11 cellular contexts compared by ENCODE assay signal in the genomic region with DNA sequence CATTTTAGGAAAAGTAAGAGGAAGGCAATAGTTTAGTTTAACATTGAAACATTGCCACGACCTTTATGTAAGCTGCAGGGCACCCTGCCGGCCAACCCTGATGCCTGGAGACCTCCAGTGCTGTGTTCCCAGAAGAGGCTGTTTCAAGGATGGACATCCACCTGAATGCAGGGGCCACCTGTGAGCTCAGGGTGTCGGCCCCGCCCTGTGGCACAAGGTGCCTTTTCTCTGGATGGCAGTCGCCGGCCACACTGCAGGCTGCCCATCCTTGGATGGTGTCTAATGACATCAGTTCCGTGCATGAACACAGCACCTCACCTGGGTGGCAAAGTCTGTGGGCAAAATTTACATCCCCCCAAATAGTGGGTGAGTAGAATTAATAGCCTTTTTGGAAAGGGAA.
DNase-seq lines count a peak whose midpoint lies in the region; ATAC-seq and TF ChIP-seq lines count a peak whose summit lies in the region.
"Had no signal": no experiment of that assay in that cellular context is flagged by ENCODE, and none has a peak within 500 bp of the region (broad histone marks: within the 10 kb centered on the region; RNA-seq: fewer than 3 reads in every experiment).

No MANE protein-coding gene starts in this region.

- 97% methylated on average over 7 of the region's 7 CpGs for WGBS in smooth muscle cell (ENCODE audit: low lambda C conversion rate)

- peak overlapping the region; percentile 95 to 97 for H3K27ac Mint-ChIP-seq in T-cell
- H3K27ac Mint-ChIP-seq in chondrocyte (ENCODE audit: unreplicated experiment): no peak overlapping the region
- H3K27ac Mint-ChIP-seq in stimulated activated naive CD8-positive, alpha-beta T cell treated with anti-CD3 and anti-CD28 coated beads, Interleukin-15, amount 100 ng/mL, for 72 hours: peak overlapping the region; percentile 83 to 98
- H3K27ac Mint-ChIP-seq: endodermal cell had no signal

- no peak overlapping the region for H3K9ac ChIP-seq in smooth muscle cell (ENCODE audit: low read depth)

- POLR2A ChIA-PET in T-cell (lab: Charles Lee): interaction anchor here in 1 of 2 donors (0.5 kb wide), 1 partner anchor 43 kb away, joined by 3 read pairs; no protein-coding TSS in a partner anchor

- no peak overlapping the region for H3K4me2 ChIP-seq in smooth muscle cell

- H3K36me3 Mint-ChIP-seq in T-cell (peaks cover 5% of the 10 kb centered on the region), chondrocyte (ENCODE audit: low read depth) (peaks cover 18% of the 10 kb centered on the region)

- H3K4me1 Mint-ChIP-seq in T-cell (peaks cover 12 to 39% (median 35%) of the 10 kb centered on the region in 3 donors), chondrocyte (ENCODE audit: low read depth) (peaks cover 8% of the 10 kb centered on the region)
- peaks cover 53% of the 10 kb centered on the region for H3K4me1 Mint-ChIP-seq in stimulated activated naive CD8-positive, alpha-beta T cell treated with anti-CD3 and anti-CD28 coated beads, Interleukin-15, amount 100 ng/mL, for 72 hours

- H3K9me3 Mint-ChIP-seq in T-cell (no peaks in the 10 kb centered on the region), chondrocyte (ENCODE audit: low read depth) (no peaks in the 10 kb centered on the region)
- H3K9me3 Mint-ChIP-seq in stimulated activated naive CD8-positive, alpha-beta T cell treated with anti-CD3 and anti-CD28 coated beads, Interleukin-15, amount 100 ng/mL, for 72 hours: no peaks in the 10 kb centered on the region
- H3K9me3 Mint-ChIP-seq: endodermal cell had no signal

- peak; percentile 5 for DNase-seq in activated naive CD4-positive, alpha-beta T cell treated with Interleukin-2 at 50 U/mL for 16 hours
- no peak for DNase-seq in activated naive CD4-positive, alpha-beta T cell treated with anti-CD3 and anti-CD28 coated beads, Interleukin-2, amount 50 U/mL, for 16 hours
- DNase-seq in T-cell: peak in 2 of 34 experiments; percentile 14 to 16
- DNase-seq in chondrocyte (ENCODE audit: low spot score): peak; percentile 84
- DNase-seq in stimulated activated naive CD8-positive, alpha-beta T cell treated with anti-CD3 and anti-CD28 coated beads, Interleukin-15, amount 100 ng/mL, for 72 hours: no peak
- DNase-seq in smooth muscle cell (lab: John Stamatoyannopoulos, UW; ENCODE audit: unreplicated experiment): no peak
- no peak for DNase-seq in DMS153 (lab: John Stamatoyannopoulos, UW)
- DNase-seq in vagina (ENCODE audit: extremely low spot score in 2 of 2): no peak
- DNase-seq: DMS53, endodermal cell, ovary had no signal

- TF ChIP-seq POLR2A in vagina (IDR thresholded peaks at IDR 0.05): no peak

- TF ChIP-seq CTCF in chondrocyte (IDR thresholded peaks at IDR 0.05): no peak
- no peak for TF ChIP-seq CTCF in smooth muscle cell (IDR thresholded peaks at IDR 0.05; ENCODE audit: borderline replicate concordance, insufficient read depth, poor library complexity, severe bottlenecking)
- TF ChIP-seq CTCF in vagina (IDR thresholded peaks at IDR 0.05): no peak

- H3K9me3 ChIP-seq in smooth muscle cell (replicated peaks; ENCODE audit: low read depth) (no peaks in the 10 kb centered on the region), vagina (no peaks in the 10 kb centered on the region)
- H3K9me3 ChIP-seq: ovary had no signal

- H3K27me3 Mint-ChIP-seq in T-cell (no peaks in the 10 kb centered on the region), chondrocyte (ENCODE audit: low read depth) (no peaks in the 10 kb centered on the region)
- H3K27me3 Mint-ChIP-seq in stimulated activated naive CD8-positive, alpha-beta T cell treated with anti-CD3 and anti-CD28 coated beads, Interleukin-15, amount 100 ng/mL, for 72 hours: no peaks in the 10 kb centered on the region

- peaks cover 96% of the 10 kb centered on the region for H4K20me1 ChIP-seq in smooth muscle cell (ENCODE audit: low read depth)

- intact Hi-C loops in vagina (cut with DNase I): loop anchor here (5.0 kb wide), 1 partner anchor 43 kb away; no protein-coding TSS in a partner anchor

- CTCF ChIA-PET in T-cell (lab: Charles Lee): no interaction called here

- H3K4me1 ChIP-seq in smooth muscle cell (ENCODE audit: low read depth): peaks cover 11% of the 10 kb centered on the region
- H3K4me1 ChIP-seq in vagina: peaks cover 18% of the 10 kb centered on the region

- H3K36me3 ChIP-seq in smooth muscle cell (ENCODE audit: low read depth) (no peaks in the 10 kb centered on the region), vagina (peaks cover 0 to 27% of the 10 kb centered on the region in 2 donors)
- H3K36me3 ChIP-seq: ovary had no signal

- H2AFZ ChIP-seq in smooth muscle cell (ENCODE audit: low read depth): no peak overlapping the region

- H3K27me3 ChIP-seq in smooth muscle cell (ENCODE audit: low read depth) (no peaks in the 10 kb centered on the region), vagina (no peaks in the 10 kb centered on the region)
- H3K27me3 ChIP-seq: ovary had no signal

- H3K4me3 Mint-ChIP-seq in T-cell: peak overlapping the region; percentile 70 to 79 (median 74)
- H3K4me3 Mint-ChIP-seq in chondrocyte (ENCODE audit: unreplicated experiment): no peak overlapping the region
- H3K4me3 Mint-ChIP-seq in stimulated activated naive CD8-positive, alpha-beta T cell treated with anti-CD3 and anti-CD28 coated beads, Interleukin-15, amount 100 ng/mL, for 72 hours: peak overlapping the region; percentile 79 to 92
- H3K4me3 Mint-ChIP-seq: endodermal cell had no signal

- no peaks in the 10 kb centered on the region for H3F3A ChIP-seq in smooth muscle cell (ENCODE audit: low read depth)

- H3K27ac ChIP-seq in smooth muscle cell (ENCODE audit: low read depth) (no peak overlapping the region), vagina (no peak overlapping the region)
- H3K27ac ChIP-seq: ovary had no signal

- no peaks in the 10 kb centered on the region for H3K79me2 ChIP-seq in smooth muscle cell (ENCODE audit: low read depth)

- H3K4me3 ChIP-seq in smooth muscle cell (no peak overlapping the region), vagina (no peak overlapping the region)
- H3K4me3 ChIP-seq: ovary had no signal

- peak; percentile 12 to 28 (median 17) for ATAC-seq in T-cell (replicated peaks in 1 of 4)
- ATAC-seq in stimulated activated naive CD8-positive, alpha-beta T cell treated with anti-CD3 and anti-CD28 coated beads, Interleukin-15, amount 100 ng/mL, for 72 hours: peak; percentile 22

Comparison
In these comparisons a context has a peak if more than half of its experiments do, and no peak if none do; other contexts are left out.
1. DNase-seq: peak in activated naive CD4-positive, alpha-beta T cell treated with Interleukin-2 at 50 U/mL for 16 hours (single experiment) and chondrocyte (single experiment); none in activated naive CD4-positive, alpha-beta T cell treated with anti-CD3 and anti-CD28 coated beads, Interleukin-2, amount 50 U/mL, for 16 hours (single experiment), stimulated activated naive CD8-positive, alpha-beta T cell treated with anti-CD3 and anti-CD28 coated beads, Interleukin-15, amount 100 ng/mL, for 72 hours (0 of 2), smooth muscle cell (single experiment), DMS153 (single experiment) and vagina (0 of 2).